In the genomic region with DNA sequence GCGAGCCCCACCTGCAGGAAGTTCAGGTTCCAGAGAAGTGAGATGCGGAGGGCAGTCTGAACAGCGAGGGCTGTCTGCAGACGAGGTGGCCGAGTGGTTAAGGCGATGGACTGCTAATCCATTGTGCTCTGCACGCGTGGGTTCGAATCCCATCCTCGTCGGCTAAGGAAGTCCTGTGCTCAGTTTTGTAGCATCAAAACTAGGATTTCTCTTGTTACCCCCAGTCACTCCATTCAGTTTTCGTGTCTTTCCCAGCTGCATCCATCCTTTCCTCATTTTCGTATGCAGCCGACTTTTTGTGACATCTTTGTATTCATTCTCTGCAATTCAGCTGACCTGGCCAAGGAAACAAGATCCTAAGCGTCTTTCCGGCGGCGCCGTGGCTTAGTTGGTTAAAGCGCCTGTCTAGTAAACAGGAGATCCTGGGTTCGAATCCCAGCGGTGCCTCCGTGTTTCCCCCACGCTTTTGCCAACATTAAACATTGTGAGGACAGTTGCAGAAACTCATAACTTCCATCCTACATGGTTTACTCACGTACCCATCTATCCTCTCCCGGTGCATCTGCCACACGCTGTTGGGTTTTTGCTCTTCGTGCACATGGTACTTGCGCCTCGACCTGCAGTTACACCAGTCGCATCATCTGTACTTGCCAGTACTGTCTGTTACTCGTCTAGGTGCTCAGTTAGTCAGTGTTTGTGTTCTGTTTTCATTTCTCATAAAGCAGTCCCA, we compare ENCODE assay signal across 8 cellular contexts. TPM values are rescaled to one million over a fixed set of nuclear protein-coding genes. Genes with fewer than 3 reads are reported as not detected.
DNase-seq lines count a peak whose midpoint lies in the region; ATAC-seq lines count a peak whose summit lies in the region.

No MANE protein-coding gene starts in this region.

- DNase-seq in AG08395 (ENCODE audit: low spot score) (peak; percentile 72), OCI-M2 (lab: John Stamatoyannopoulos, UW; ENCODE audit: unreplicated experiment) (peak; percentile 93), activated T-cell treated with anti-CD3 and anti-CD28 coated beads for 4 hours (peak; percentile 92)
- DNase-seq in Jurkat, Clone E6-1 (ENCODE audit: low read depth, low spot score) = peak; percentile 94
- peak; percentile 87 for DNase-seq in stimulated activated CD8-positive, alpha-beta memory T cell treated with anti-CD3 and anti-CD28 coated beads, Interleukin-4, amount 100 ng/mL, for 24 hours (ENCODE audit: low read depth)

- H3K9ac ChIP-seq in muscle layer of colon (ENCODE audit: low read length) = peak overlapping the region; percentile 63

- no peaks in the 10 kb centered on the region for H3K27me3 ChIP-seq in muscle layer of colon (ENCODE audit: control insufficient read depth in 1 of 2, insufficient read depth in 2 of 2, low read length in 2 of 2)

- peak; percentile 14 for ATAC-seq in GM19328 (IDR thresholded peaks at IDR 0.05; ENCODE audit: unreplicated experiment)
- ATAC-seq in esophagus mucosa = peak; percentile 68

- peak overlapping the region; percentile 89 for H3K27ac ChIP-seq in muscle layer of colon (ENCODE audit: low read depth, low read length)

- H3K9me3 ChIP-seq in muscle layer of colon (ENCODE audit: low read length) = no peaks in the 10 kb centered on the region

- no peaks in the 10 kb centered on the region for H3K36me3 ChIP-seq in muscle layer of colon (ENCODE audit: insufficient read depth, low read length)

- peak overlapping the region; percentile 73 for H3K4me3 ChIP-seq in Jurkat, Clone E6-1 (ENCODE audit: low read length)
- peak overlapping the region; percentile 90 to 94 for H3K4me3 ChIP-seq in muscle layer of colon (ENCODE audit: low read depth in 1 of 2, low read length in 2 of 2)

- H3K4me1 ChIP-seq in muscle layer of colon (ENCODE audit: insufficient read depth, low read length) = peaks cover 33% of the 10 kb centered on the region

RNA-seq across cellular contexts. Expression of a gene that starts 3.0 kb away (rescaled TPM):
- polyA plus RNA-seq in Jurkat, Clone E6-1 (2012; ENCODE audit: insufficient read depth, insufficient read length) = 7.1 TPM
- total RNA-seq in esophagus mucosa = 6.3 TPM

RNA-seq across cellular contexts. Expression of a gene that starts 10.8 kb away (rescaled TPM):
- polyA plus RNA-seq in Jurkat, Clone E6-1 (2012; ENCODE audit: insufficient read depth, insufficient read length) = 16.5 TPM
- 17.5 TPM for total RNA-seq in esophagus mucosa

RNA-seq across cellular contexts. Expression of a gene that starts 23.4 kb away (rescaled TPM):
- 216 TPM for polyA plus RNA-seq in Jurkat, Clone E6-1 (2012; ENCODE audit: insufficient read depth, insufficient read length)
- 22.0 TPM for total RNA-seq in esophagus mucosa

RNA-seq across cellular contexts. Expression of a gene that starts 24.2 kb away (rescaled TPM):
- 42.6 TPM for polyA plus RNA-seq in Jurkat, Clone E6-1 (2012; ENCODE audit: insufficient read depth, insufficient read length)
- total RNA-seq in esophagus mucosa = 20.9 TPM

RNA-seq across cellular contexts. Expression of a gene that starts 34.7 kb away (rescaled TPM):
- 27.8 TPM for polyA plus RNA-seq in Jurkat, Clone E6-1 (2012; ENCODE audit: insufficient read depth, insufficient read length)
- 65.0 TPM for total RNA-seq in esophagus mucosa

Comparison
In these comparisons a context has a peak if more than half of its experiments do, and no peak if none do; other contexts are left out.
1. Peak in every context shown above with its lines: DNase-seq, ATAC-seq, H3K4me3 ChIP-seq and H3K27ac ChIP-seq.